In the genomic region with DNA sequence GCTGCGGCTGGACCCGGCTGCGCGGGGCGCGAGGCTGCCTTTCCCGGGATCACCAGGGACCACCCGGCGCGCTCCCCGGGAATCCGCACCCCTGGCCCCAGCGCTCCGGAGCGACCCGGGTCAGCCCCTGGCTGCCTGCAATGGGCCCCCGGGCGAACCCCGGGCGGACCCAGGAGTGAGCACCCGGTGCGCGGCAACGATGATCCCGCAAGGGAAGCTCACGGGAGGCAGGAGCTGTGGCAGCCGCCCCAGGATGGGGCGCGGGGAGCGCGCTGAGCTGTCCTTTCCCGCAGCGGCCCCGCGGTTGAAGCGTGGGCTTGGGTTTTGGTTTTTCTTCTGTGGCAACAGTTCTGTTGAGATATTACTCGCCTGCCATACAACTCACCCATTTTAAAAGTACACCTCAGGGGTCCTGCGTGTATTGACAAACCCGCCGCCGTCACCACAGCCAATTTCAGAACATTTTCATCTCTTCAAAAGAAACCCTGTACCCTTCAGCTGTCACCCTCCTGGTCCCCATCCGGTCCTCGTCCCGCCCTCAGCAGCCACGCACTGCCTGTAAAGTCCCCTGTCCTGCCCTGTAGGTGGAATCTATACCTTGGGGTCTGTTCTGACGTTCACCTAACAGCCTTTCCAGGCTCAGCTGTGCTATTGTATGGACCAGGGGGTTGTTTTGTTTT, we compare ENCODE assay signal across 2 cellular contexts.
A peak's percentile ranks its signal among the peaks of the same experiment; 100 is the strongest.
TF ChIP-seq lines count a peak whose summit lies in the region.

No MANE protein-coding gene starts in this region.

TF ChIP-seq in SK-N-SH treated with all-trans-retinoic acid at 6 μM for 48 hours, 23 proteins besides CTCF, POLR2A, EP300 and RAD21:
- TF ChIP-seq ZFP3 (CRISPR knock-in tag; IDR thresholded peaks at IDR 0.05) (no peak), PPARA (CRISPR knock-in tag; IDR thresholded peaks at IDR 0.05; ENCODE audit: borderline replicate concordance) (no peak), CSDC2 (CRISPR knock-in tag; IDR thresholded peaks at IDR 0.05) (no peak), ZNF565 (CRISPR knock-in tag; conservative IDR thresholded peaks at IDR 0.05; ENCODE audit: low read depth) (no peak), ZNF8 (CRISPR knock-in tag; IDR thresholded peaks at IDR 0.05) (no peak), ZNF70 (CRISPR knock-in tag; IDR thresholded peaks at IDR 0.05) (no peak), ISL1 (CRISPR knock-in tag; IDR thresholded peaks at IDR 0.05) (no peak), RARB (CRISPR knock-in tag; IDR thresholded peaks at IDR 0.05) (no peak), OSR1 (CRISPR knock-in tag; IDR thresholded peaks at IDR 0.05) (no peak)
- TF ChIP-seq, protein P1, sequence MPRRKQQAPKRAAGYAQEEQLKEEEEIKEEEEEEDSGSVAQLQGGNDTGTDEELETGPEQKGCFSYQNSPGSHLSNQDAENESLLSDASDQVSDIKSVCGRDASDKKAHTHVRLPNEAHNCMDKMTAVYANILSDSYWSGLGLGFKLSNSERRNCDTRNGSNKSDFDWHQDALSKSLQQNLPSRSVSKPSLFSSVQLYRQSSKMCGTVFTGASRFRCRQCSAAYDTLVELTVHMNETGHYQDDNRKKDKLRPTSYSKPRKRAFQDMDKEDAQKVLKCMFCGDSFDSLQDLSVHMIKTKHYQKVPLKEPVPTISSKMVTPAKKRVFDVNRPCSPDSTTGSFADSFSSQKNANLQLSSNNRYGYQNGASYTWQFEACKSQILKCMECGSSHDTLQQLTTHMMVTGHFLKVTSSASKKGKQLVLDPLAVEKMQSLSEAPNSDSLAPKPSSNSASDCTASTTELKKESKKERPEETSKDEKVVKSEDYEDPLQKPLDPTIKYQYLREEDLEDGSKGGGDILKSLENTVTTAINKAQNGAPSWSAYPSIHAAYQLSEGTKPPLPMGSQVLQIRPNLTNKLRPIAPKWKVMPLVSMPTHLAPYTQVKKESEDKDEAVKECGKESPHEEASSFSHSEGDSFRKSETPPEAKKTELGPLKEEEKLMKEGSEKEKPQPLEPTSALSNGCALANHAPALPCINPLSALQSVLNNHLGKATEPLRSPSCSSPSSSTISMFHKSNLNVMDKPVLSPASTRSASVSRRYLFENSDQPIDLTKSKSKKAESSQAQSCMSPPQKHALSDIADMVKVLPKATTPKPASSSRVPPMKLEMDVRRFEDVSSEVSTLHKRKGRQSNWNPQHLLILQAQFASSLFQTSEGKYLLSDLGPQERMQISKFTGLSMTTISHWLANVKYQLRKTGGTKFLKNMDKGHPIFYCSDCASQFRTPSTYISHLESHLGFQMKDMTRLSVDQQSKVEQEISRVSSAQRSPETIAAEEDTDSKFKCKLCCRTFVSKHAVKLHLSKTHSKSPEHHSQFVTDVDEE (CRISPR knock-in tag; IDR thresholded peaks at IDR 0.05), result no peak
- TF ChIP-seq, protein P2, sequence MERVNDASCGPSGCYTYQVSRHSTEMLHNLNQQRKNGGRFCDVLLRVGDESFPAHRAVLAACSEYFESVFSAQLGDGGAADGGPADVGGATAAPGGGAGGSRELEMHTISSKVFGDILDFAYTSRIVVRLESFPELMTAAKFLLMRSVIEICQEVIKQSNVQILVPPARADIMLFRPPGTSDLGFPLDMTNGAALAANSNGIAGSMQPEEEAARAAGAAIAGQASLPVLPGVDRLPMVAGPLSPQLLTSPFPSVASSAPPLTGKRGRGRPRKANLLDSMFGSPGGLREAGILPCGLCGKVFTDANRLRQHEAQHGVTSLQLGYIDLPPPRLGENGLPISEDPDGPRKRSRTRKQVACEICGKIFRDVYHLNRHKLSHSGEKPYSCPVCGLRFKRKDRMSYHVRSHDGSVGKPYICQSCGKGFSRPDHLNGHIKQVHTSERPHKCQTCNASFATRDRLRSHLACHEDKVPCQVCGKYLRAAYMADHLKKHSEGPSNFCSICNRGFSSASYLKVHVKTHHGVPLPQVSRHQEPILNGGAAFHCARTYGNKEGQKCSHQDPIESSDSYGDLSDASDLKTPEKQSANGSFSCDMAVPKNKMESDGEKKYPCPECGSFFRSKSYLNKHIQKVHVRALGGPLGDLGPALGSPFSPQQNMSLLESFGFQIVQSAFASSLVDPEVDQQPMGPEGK (CRISPR knock-in tag; IDR thresholded peaks at IDR 0.05; ENCODE audit: borderline replicate concordance), result no peak
- TF ChIP-seq, protein P3, sequence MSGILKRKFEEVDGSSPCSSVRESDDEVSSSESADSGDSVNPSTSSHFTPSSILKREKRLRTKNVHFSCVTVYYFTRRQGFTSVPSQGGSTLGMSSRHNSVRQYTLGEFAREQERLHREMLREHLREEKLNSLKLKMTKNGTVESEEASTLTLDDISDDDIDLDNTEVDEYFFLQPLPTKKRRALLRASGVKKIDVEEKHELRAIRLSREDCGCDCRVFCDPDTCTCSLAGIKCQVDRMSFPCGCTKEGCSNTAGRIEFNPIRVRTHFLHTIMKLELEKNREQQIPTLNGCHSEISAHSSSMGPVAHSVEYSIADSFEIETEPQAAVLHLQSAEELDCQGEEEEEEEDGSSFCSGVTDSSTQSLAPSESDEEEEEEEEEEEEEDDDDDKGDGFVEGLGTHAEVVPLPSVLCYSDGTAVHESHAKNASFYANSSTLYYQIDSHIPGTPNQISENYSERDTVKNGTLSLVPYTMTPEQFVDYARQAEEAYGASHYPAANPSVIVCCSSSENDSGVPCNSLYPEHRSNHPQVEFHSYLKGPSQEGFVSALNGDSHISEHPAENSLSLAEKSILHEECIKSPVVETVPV (CRISPR knock-in tag; IDR thresholded peaks at IDR 0.05), result no peak
- TF ChIP-seq, protein P4, sequence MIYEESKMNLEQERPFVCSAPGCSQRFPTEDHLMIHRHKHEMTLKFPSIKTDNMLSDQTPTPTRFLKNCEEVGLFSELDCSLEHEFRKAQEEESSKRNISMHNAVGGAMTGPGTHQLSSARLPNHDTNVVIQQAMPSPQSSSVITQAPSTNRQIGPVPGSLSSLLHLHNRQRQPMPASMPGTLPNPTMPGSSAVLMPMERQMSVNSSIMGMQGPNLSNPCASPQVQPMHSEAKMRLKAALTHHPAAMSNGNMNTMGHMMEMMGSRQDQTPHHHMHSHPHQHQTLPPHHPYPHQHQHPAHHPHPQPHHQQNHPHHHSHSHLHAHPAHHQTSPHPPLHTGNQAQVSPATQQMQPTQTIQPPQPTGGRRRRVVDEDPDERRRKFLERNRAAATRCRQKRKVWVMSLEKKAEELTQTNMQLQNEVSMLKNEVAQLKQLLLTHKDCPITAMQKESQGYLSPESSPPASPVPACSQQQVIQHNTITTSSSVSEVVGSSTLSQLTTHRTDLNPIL (CRISPR knock-in tag; IDR thresholded peaks at IDR 0.05; ENCODE audit: low read depth), result no peak

TF ChIP-seq in H1, 55 proteins besides CTCF, POLR2A, EP300 and RAD21:
- peak; percentile 39 for TF ChIP-seq SUZ12 (IDR thresholded peaks at IDR 0.05; ENCODE audit: low read length)
- TF ChIP-seq CHD2 (IDR thresholded peaks at IDR 0.05; ENCODE audit: low read length), result no peak
- TF ChIP-seq, protein P5, sequence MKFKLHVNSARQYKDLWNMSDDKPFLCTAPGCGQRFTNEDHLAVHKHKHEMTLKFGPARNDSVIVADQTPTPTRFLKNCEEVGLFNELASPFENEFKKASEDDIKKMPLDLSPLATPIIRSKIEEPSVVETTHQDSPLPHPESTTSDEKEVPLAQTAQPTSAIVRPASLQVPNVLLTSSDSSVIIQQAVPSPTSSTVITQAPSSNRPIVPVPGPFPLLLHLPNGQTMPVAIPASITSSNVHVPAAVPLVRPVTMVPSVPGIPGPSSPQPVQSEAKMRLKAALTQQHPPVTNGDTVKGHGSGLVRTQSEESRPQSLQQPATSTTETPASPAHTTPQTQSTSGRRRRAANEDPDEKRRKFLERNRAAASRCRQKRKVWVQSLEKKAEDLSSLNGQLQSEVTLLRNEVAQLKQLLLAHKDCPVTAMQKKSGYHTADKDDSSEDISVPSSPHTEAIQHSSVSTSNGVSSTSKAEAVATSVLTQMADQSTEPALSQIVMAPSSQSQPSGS (IDR thresholded peaks at IDR 0.05; ENCODE audit: low read length), result no peak
- TF ChIP-seq EZH2 (IDR thresholded peaks at IDR 0.05; ENCODE audit: low read depth, low read length, severe bottlenecking), result peak; percentile 27
